Comparison of ENCODE assay signal across 27 cellular contexts in genomic region chr6:66561479-66561878, GRCh38.
"Had no signal": no experiment of that assay in that cellular context is flagged by ENCODE, and none has a peak within 500 bp of the region (broad histone marks: within the 10 kb centered on the region; RNA-seq: fewer than 3 reads in every experiment).

No MANE protein-coding gene starts in this region.

- H3K27ac ChIP-seq: stomach, suprapubic skin, testis, thoracic aorta, thyroid gland, tibial artery, tibial nerve, transverse colon, upper lobe of left lung, upper lobe of right lung, uterus, vagina had no signal

- H3K4me3 ChIP-seq: stomach, suprapubic skin, testis, thoracic aorta, thyroid gland, tibial artery, tibial nerve, transverse colon, upper lobe of left lung, upper lobe of right lung, uterus, vagina had no signal

- ATAC-seq: stimulated activated effector memory CD8-positive, alpha-beta T cell treated with anti-CD3 and anti-CD28 coated beads, Interleukin-12 subunit alpha, Interleukin-12 subunit beta, amount 100 ng/mL, for 72 hours; stimulated activated memory B cell treated with anti-CD40 and anti-IgM and Interleukin-4, amounts not matched to agents 10 μg/mL and 1 μg/mL and 100 μg/mL, for 72 hours; stimulated activated naive B cell treated with anti-CD40 and anti-IgM and Interleukin-4, amounts not matched to agents 10 μg/mL and 1 μg/mL and 100 μg/mL, for 72 hours; stimulated activated naive CD8-positive, alpha-beta T cell treated with anti-CD3 and anti-CD28 coated beads, Interleukin-15, amount 100 ng/mL, for 72 hours; stimulated activated naive CD8-positive, alpha-beta T cell treated with anti-CD3 and anti-CD28 coated beads, Interleukin-15, Interleukin-2, amounts not matched to agents 100 U/mL and 50 U/mL, for 24 hours; upper lobe of right lung had no signal

- H3K4me1 ChIP-seq: stomach, suprapubic skin, testis, thyroid gland, tibial artery, tibial nerve, transverse colon, upper lobe of left lung, upper lobe of right lung, uterus, vagina had no signal

- FAIRE-seq: urothelium cell line had no signal

- H3K36me3 ChIP-seq: stomach, suprapubic skin, thoracic aorta, thyroid gland, tibial artery, tibial nerve, transverse colon, upper lobe of left lung, upper lobe of right lung, uterus, vagina had no signal

- H3K27me3 ChIP-seq: stomach, suprapubic skin, testis, thyroid gland, tibial artery, tibial nerve, transverse colon, upper lobe of left lung, upper lobe of right lung, uterus, vagina had no signal

- H3K9me3 ChIP-seq: suprapubic skin, testis, thoracic aorta, thyroid gland, tibial artery, tibial nerve, transverse colon, upper lobe of left lung, upper lobe of right lung, uterus, vagina had no signal

- DNase-seq: stimulated activated CD4-positive, alpha-beta T cell treated with anti-CD3 and anti-CD28 coated beads, Interleukin-2, amount 100 ng/mL, for 48 hours; stimulated activated CD4-positive, alpha-beta T cell treated with anti-CD3 and anti-CD28 coated beads, Interleukin-4, amount 100 ng/mL, for 1 hour; stimulated activated CD4-positive, alpha-beta T cell treated with anti-CD3 and anti-CD28 coated beads, Interleukin-4, amount 100 ng/mL, for 24 hours; stimulated activated CD4-positive, alpha-beta T cell treated with anti-CD3 and anti-CD28 coated beads, Interleukin-4, amount 100 ng/mL, for 4 hours; stimulated activated CD8-positive, alpha-beta memory T cell treated with anti-CD3 and anti-CD28 coated beads, Interleukin-4, amount 100 ng/mL, for 48 hours; stimulated activated naive B cell treated with anti-CD40 and anti-IgM and Interleukin-4, amounts not matched to agents 10 μg/mL and 1 μg/mL and 100 μg/mL, for 72 hours; stimulated activated naive CD4-positive, alpha-beta T cell; stimulated activated naive CD4-positive, alpha-beta T cell treated with Interleukin-2 at 50 U/mL for 16 hours; stimulated activated naive CD8-positive, alpha-beta T cell treated with anti-CD3 and anti-CD28 coated beads, Interleukin-15, amount 100 ng/mL, for 72 hours; stimulated activated naive CD8-positive, alpha-beta T cell treated with anti-CD3 and anti-CD28 coated beads, Interleukin-15, Interleukin-2, amounts not matched to agents 100 U/mL and 50 U/mL, for 24 hours; stomach; substantia nigra; testis; thyroid gland; tibial artery; transverse colon; trophoblast cell; upper lobe of right lung; uterus had no signal
